Comparison of ENCODE assay signal across 18 cellular contexts in the genomic region with DNA sequence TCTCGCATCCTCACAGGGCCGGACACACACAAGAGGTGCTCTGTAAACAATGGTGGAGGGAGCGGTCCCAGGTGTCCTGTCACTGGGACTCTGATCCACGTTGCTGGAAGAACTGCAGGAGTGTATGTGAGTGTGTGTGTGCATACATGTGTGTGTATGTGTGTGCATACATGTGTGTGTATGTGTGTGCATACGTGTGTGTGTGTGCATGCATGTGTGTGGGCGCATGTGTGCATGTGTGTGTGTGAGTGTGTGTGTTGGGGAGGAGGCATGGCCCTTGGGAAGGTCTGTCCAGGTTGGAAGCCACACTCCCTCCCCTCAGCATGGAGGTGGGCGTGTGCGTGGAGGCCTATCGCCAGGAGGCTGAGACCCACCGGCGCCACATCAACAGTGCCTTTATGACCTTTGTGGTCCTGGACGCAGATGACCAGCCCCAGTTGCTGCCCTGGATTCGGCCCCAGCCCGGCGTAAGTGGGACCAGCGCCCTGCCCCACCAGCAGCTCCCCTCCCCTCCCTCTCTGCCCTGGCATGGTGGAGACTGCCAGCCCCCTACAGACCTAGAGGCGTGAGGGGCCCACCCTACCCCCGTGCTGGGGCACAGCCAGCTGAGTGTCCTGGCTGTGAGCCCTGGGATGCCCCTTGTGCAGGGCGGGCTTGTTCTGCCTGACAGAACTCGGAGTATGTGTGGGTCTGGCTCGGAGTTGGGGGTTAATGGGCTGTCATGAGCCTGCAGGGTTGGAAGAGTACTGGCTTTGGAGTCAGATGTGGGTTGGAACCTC. TPM values are rescaled to one million over a fixed set of nuclear protein-coding genes. Genes with fewer than 3 reads are reported as not detected.
A peak's percentile ranks its signal among the peaks of the same experiment; 100 is the strongest.
DNase-seq lines count a peak whose midpoint lies in the region; ATAC-seq, FAIRE-seq and TF ChIP-seq lines count a peak whose summit lies in the region.
"Had no signal": no experiment of that assay in that cellular context is flagged by ENCODE, and none has a peak within 500 bp of the region (broad histone marks: within the 10 kb centered on the region; RNA-seq: fewer than 3 reads in every experiment).

No MANE protein-coding gene starts in this region.

- intact Hi-C loops in kidney (cut with DNase I) = no loop called here

- TF ChIP-seq EP300 in Ishikawa (IDR thresholded peaks at IDR 0.05; ENCODE audit: borderline replicate concordance) = no peak

- H3K36me3 ChIP-seq in HEK293 (ENCODE audit: control insufficient read depth in 2 of 2, insufficient read depth in 1 of 2, low read length in 2 of 2) = no peaks in the 10 kb centered on the region
- peaks cover 5 to 24% of the 10 kb centered on the region in 2 donors for H3K36me3 ChIP-seq in kidney (ENCODE audit: control insufficient read depth in 1 of 2, insufficient read depth in 2 of 2, low read length in 2 of 2)
- H3K36me3 ChIP-seq in osteoblast (ENCODE audit: insufficient read depth, low read length) = no peaks in the 10 kb centered on the region

- H3K4me3 ChIP-seq in HEK293 (ENCODE audit: low read depth, low read length) (no peak overlapping the region), kidney (ENCODE audit: low read length in 2 of 2) (no peak overlapping the region), osteoblast (ENCODE audit: insufficient read depth, low read length) (no peak overlapping the region)

- CTCF ChIA-PET in HEK293 (lab: Yijun Ruan, JAX) = no interaction called here

- H3K27ac ChIP-seq in HEK293 (ENCODE audit: extremely low read depth, low read depth, low read length) (no peak overlapping the region), kidney (ENCODE audit: low read depth in 2 of 2, low read length in 2 of 2) (peak overlapping the region; percentile 5 to 86), osteoblast (ENCODE audit: low read depth, low read length) (no peak overlapping the region)

- ATAC-seq in HG03457 (IDR thresholded peaks at IDR 0.05; ENCODE audit: unreplicated experiment) = no peak

- no peaks in the 10 kb centered on the region for H4K20me1 ChIP-seq in osteoblast (ENCODE audit: insufficient read depth, low read length)

- no peak for DNase-seq in kidney
- peak; percentile 25 for DNase-seq in osteoblast (ENCODE audit: insufficient read length, low spot score, missing footprints)
- DNase-seq in AML-193 (lab: John Stamatoyannopoulos, UW) = no peak
- no peak for DNase-seq in GM19240 (ENCODE audit: insufficient read length, low spot score)
- DNase-seq: ACHN; Caco-2; CD4-positive, CD25-positive, alpha-beta regulatory T cell; DMS153; GOT3; NCI-H1092 treated with DMSO at 0.1 percent for 48 hours; NCI-H1694; NCI-H226; NCI-H524 treated with DMSO at 0.1 percent for 48 hours; SIG-M5 had no signal

- no peak for FAIRE-seq in kidney (lab: Jason Lieb, UNC)

- POLR2A ChIA-PET in HEK293 (lab: Yijun Ruan, JAX) = no interaction called here

- H3K4me1 ChIP-seq in HEK293 (ENCODE audit: control insufficient read depth, insufficient read depth, low read length) = no peaks in the 10 kb centered on the region
- peaks cover 9 to 25% of the 10 kb centered on the region in 2 donors for H3K4me1 ChIP-seq in kidney (ENCODE audit: control insufficient read depth in 1 of 2, insufficient read depth in 1 of 2, low read depth in 1 of 2, low read length in 2 of 2)
- H3K4me1 ChIP-seq in osteoblast (ENCODE audit: insufficient read depth, low read length) = no peaks in the 10 kb centered on the region
- H3K4me1 ChIP-seq: Caco-2 had no signal

- H3K9me3 ChIP-seq in HEK293 (ENCODE audit: control insufficient read depth, insufficient read depth, low read depth, low read length) (no peaks in the 10 kb centered on the region), kidney (ENCODE audit: control insufficient read depth in 1 of 2, low read length in 2 of 2) (no peaks in the 10 kb centered on the region), osteoblast (ENCODE audit: low read depth, low read length) (no peaks in the 10 kb centered on the region)
- H3K9me3 ChIP-seq: Caco-2 had no signal

- H3K4me2 ChIP-seq in osteoblast (ENCODE audit: insufficient read depth, low read length) = no peak overlapping the region

- no peak for TF ChIP-seq CTCF in HEK293 (tag by site-specific recombination; IDR thresholded peaks at IDR 0.05)
- no peak for TF ChIP-seq CTCF in kidney (IDR thresholded peaks at IDR 0.05; ENCODE audit: borderline replicate concordance, extremely low read depth, insufficient read depth)
- TF ChIP-seq CTCF in osteoblast (IDR thresholded peaks at IDR 0.05; ENCODE audit: extremely low read depth, low read depth, low read length) = no peak

- H3K79me2 ChIP-seq in osteoblast (ENCODE audit: insufficient read depth, low read length) = no peaks in the 10 kb centered on the region

- no peak for TF ChIP-seq RAD21 in Ishikawa (IDR thresholded peaks at IDR 0.05; ENCODE audit: low read depth)

- no peaks in the 10 kb centered on the region for H3K27me3 ChIP-seq in osteoblast (ENCODE audit: insufficient read depth, low read length)

- no peak overlapping the region for H2AFZ ChIP-seq in osteoblast (ENCODE audit: low read length)

- H3K9ac ChIP-seq in kidney (ENCODE audit: low read length in 2 of 2) = no peak overlapping the region

TF ChIP-seq in HEK293, 187 proteins besides CTCF, POLR2A, EP300 and RAD21:
- TF ChIP-seq, protein P1, sequence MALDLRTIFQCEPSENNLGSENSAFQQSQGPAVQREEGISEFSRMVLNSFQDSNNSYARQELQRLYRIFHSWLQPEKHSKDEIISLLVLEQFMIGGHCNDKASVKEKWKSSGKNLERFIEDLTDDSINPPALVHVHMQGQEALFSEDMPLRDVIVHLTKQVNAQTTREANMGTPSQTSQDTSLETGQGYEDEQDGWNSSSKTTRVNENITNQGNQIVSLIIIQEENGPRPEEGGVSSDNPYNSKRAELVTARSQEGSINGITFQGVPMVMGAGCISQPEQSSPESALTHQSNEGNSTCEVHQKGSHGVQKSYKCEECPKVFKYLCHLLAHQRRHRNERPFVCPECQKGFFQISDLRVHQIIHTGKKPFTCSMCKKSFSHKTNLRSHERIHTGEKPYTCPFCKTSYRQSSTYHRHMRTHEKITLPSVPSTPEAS (tag by site-specific recombination; IDR thresholded peaks at IDR 0.05) = peak; percentile 96
- TF ChIP-seq GLI2 (tag by site-specific recombination; IDR thresholded peaks at IDR 0.05; ENCODE audit: borderline replicate concordance, low read depth) (no peak), ZSCAN16 (tag by site-specific recombination; IDR thresholded peaks at IDR 0.05) (peak; percentile 79; the same call in 1 of the 2 replicates), ZFHX2 (tag by site-specific recombination; conservative IDR thresholded peaks at IDR 0.05) (peak; percentile 48; the same call in 1 of the 2 replicates), ZNF549 (tag by site-specific recombination; IDR thresholded peaks at IDR 0.05) (no peak), ZNF157 (tag by site-specific recombination; IDR thresholded peaks at IDR 0.05) (no peak), KLF1 (tag by site-specific recombination; IDR thresholded peaks at IDR 0.05) (no peak), ZNF138 (tag by site-specific recombination; IDR thresholded peaks at IDR 0.05; ENCODE audit: borderline replicate concordance) (no peak)

TF ChIP-seq in Ishikawa, 13 proteins besides CTCF, POLR2A, EP300 and RAD21:
- TF ChIP-seq TEAD4 (IDR thresholded peaks at IDR 0.05) = 0 out of 2 replicates have a peak, but pooled peaks have one; percentile 18
- TF ChIP-seq TAF1 (IDR thresholded peaks at IDR 0.05; ENCODE audit: low read depth) = no peak
- no peak for TF ChIP-seq CEBPB (IDR thresholded peaks at IDR 0.05)
- TF ChIP-seq, protein P2, sequence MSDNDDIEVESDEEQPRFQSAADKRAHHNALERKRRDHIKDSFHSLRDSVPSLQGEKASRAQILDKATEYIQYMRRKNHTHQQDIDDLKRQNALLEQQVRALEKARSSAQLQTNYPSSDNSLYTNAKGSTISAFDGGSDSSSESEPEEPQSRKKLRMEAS (IDR thresholded peaks at IDR 0.05) = no peak
- TF ChIP-seq, protein P3, sequence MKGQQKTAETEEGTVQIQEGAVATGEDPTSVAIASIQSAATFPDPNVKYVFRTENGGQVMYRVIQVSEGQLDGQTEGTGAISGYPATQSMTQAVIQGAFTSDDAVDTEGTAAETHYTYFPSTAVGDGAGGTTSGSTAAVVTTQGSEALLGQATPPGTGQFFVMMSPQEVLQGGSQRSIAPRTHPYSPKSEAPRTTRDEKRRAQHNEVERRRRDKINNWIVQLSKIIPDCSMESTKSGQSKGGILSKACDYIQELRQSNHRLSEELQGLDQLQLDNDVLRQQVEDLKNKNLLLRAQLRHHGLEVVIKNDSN (IDR thresholded peaks at IDR 0.05) = no peak

RNA-seq across cellular contexts. Expression of a gene that starts 22.2 kb away (rescaled TPM):
- total RNA-seq in kidney (not detected), osteoblast (not detected in 2 replicates)
- 237 TPM for polyA plus RNA-seq in kidney (ENCODE audit: insufficient read depth, low read depth, low replicate concordance)
- total RNA-seq: CD4-positive, CD25-positive, alpha-beta regulatory T cell; MCF 10A had no signal
- polyA plus RNA-seq: CD4-positive, CD25-positive, alpha-beta regulatory T cell had no signal

RNA-seq across cellular contexts. Expression of a gene that starts 40.5 kb away (rescaled TPM):
- total RNA-seq in kidney (5.4 TPM), osteoblast (0.36 and 0.59 TPM in 2 replicates)
- 3.8 TPM for polyA plus RNA-seq in kidney (ENCODE audit: insufficient read depth, low read depth, low replicate concordance)
- total RNA-seq: Caco-2; CD4-positive, CD25-positive, alpha-beta regulatory T cell; MCF 10A had no signal
- polyA plus RNA-seq: CD4-positive, CD25-positive, alpha-beta regulatory T cell had no signal

RNA-seq across cellular contexts. Expression of a gene that starts 53.1 kb away (rescaled TPM):
- total RNA-seq in kidney = 24.6 TPM
- polyA plus RNA-seq in kidney (ENCODE audit: insufficient read depth, low read depth, low replicate concordance) = 31.1 TPM
- 2.9 and 3.8 TPM in 2 replicates for total RNA-seq in osteoblast

Comparison
In these comparisons a context has a peak if more than half of its experiments do, and no peak if none do; other contexts are left out.
1. H3K27ac ChIP-seq: peak in kidney (2 of 2); none in HEK293 (single experiment) and osteoblast (single experiment).